17 cellular contexts compared by ENCODE assay signal in the genomic region with DNA sequence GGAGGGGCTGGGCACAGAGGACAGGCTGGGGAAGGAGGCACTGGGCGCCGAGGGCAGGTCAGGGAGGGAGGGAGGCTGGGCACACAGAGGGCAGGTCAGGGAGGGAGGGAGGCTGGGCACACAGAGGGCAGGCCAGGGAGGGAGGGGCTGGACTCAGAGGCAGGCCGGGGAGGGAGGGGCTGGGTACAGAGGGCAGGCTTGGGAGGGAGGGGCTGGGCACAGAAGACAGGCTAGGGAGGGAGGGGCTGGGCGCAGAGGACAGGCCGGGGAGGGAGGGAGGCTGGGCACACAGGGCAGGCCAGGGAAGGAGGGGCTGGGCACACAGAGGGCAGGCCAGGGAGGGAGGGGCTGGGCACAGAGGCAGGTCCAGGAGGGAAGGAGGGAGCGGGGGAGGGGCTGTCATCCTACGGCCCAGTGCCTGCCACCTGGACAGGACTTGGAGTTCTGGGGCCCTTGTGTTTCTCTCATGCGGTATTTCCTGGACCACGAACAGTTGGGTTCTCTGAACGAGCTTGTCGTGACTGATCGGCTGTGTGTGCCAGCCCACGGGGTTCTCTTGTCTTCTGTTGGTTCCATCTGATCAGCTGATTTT. TPM values are rescaled to one million over a fixed set of nuclear protein-coding genes. Genes with fewer than 3 reads are reported as not detected.
DNase-seq lines count a peak whose midpoint lies in the region; ATAC-seq and TF ChIP-seq lines count a peak whose summit lies in the region.
"Had no signal": no experiment of that assay in that cellular context is flagged by ENCODE, and none has a peak within 500 bp of the region (broad histone marks: within the 10 kb centered on the region; RNA-seq: fewer than 3 reads in every experiment).

No MANE protein-coding gene starts in this region.

- peak; percentile 55 for ATAC-seq in HCT116
- peak; percentile 45 for ATAC-seq in body of pancreas
- no peak for ATAC-seq in HG03520 (IDR thresholded peaks at IDR 0.05; ENCODE audit: unreplicated experiment)
- ATAC-seq in GM21390 (IDR thresholded peaks at IDR 0.05; ENCODE audit: unreplicated experiment): no peak
- ATAC-seq: activated CD4-positive, alpha-beta T cell treated with anti-CD3 and anti-CD28 coated beads for 36 hours; effector memory CD8-positive, alpha-beta T cell had no signal

- no peak overlapping the region for H2AFZ ChIP-seq in HCT116 (ENCODE audit: low read depth, low read length, poor library complexity, severe bottlenecking)
- H2AFZ ChIP-seq: GM23338 had no signal

- POLR2A ChIA-PET in HCT116 (lab: Charles Lee): no interaction called here

- no peaks in the 10 kb centered on the region for H3K9me3 ChIP-seq in HCT116 (ENCODE audit: control insufficient read depth in 1 of 2, insufficient read depth in 1 of 2, low read depth in 1 of 2, low read length in 2 of 2)
- H3K9me3 ChIP-seq in body of pancreas: no peaks in the 10 kb centered on the region
- H3K9me3 ChIP-seq: BLaER1 treated with 17β-estradiol and CSF1 and Interleukin-3, amounts not matched to agents 10 nM and 100 nM had no signal

- H3K9ac ChIP-seq in HCT116 (ENCODE audit: low read length): no peak overlapping the region
- H3K9ac ChIP-seq: BLaER1 treated with 17β-estradiol and CSF1 and Interleukin-3, amounts not matched to agents 10 nM and 100 nM had no signal

- H3K9me2 ChIP-seq in HCT116 (ENCODE audit: insufficient read depth): no peaks in the 10 kb centered on the region

- TF ChIP-seq POLR2A in HCT116 (IDR thresholded peaks at IDR 0.05; ENCODE audit: borderline replicate concordance, extremely low read depth, insufficient read depth, insufficient read length) (no peak), body of pancreas (IDR thresholded peaks at IDR 0.05) (no peak)

- H4K20me1 ChIP-seq in HCT116 (ENCODE audit: insufficient read depth): no peaks in the 10 kb centered on the region

- H3K27ac ChIP-seq in HCT116 (ENCODE audit: low read depth, low read length): no peak overlapping the region
- H3K27ac ChIP-seq in body of pancreas: no peak overlapping the region
- H3K27ac ChIP-seq: BLaER1 treated with 17β-estradiol and CSF1 and Interleukin-3, amounts not matched to agents 10 nM and 100 nM had no signal

- WGBS in body of pancreas, 2 donors: 75 to 84% methylated on average over 9 to 13 of the region's 13 CpGs

- RAD21 ChIA-PET in HCT116 (lab: Charles Lee; ENCODE audit: low non-redundant PET in 1 of 2, low total read pairs in 2 of 2, uncharacterized antibody in 2 of 2, unreplicated experiment in 2 of 2): no interaction called here

- H3K4me1 ChIP-seq in HCT116 (ENCODE audit: control insufficient read depth in 1 of 2, insufficient read depth in 2 of 2, low read length in 2 of 2) (no peaks in the 10 kb centered on the region), body of pancreas (no peaks in the 10 kb centered on the region)

- CTCF ChIA-PET in HCT116 (lab: Charles Lee): no interaction called here

- no peak overlapping the region for H3K4me2 ChIP-seq in HCT116 (ENCODE audit: low read length)
- H3K4me2 ChIP-seq: BLaER1 treated with 17β-estradiol and CSF1 and Interleukin-3, amounts not matched to agents 10 nM and 100 nM; GM23338 had no signal

- no peaks in the 10 kb centered on the region for H3K27me3 ChIP-seq in HCT116 (ENCODE audit: insufficient read depth, low read length)
- no peaks in the 10 kb centered on the region for H3K27me3 ChIP-seq in body of pancreas
- H3K27me3 ChIP-seq: BLaER1 treated with 17β-estradiol and CSF1 and Interleukin-3, amounts not matched to agents 10 nM and 100 nM had no signal

- no TSS peak for BruUV-seq in HCT116 (replicated peaks; lab: Mats Ljungman, UMichigan)

- no peak for DNase-seq in HCT116 (ENCODE audit: low read depth, low spot score)
- peak; percentile 9 to 56 (median 23) for DNase-seq in body of pancreas
- DNase-seq in mesenteric fat pad (ENCODE audit: low spot score): peak; percentile 80
- DNase-seq in superior temporal gyrus (ENCODE audit: extremely low spot score): peak; percentile 12
- no peak for DNase-seq in T1000 (lab: John Stamatoyannopoulos, UW)
- DNase-seq: activated CD4-positive, alpha-beta T cell treated with anti-CD3 and anti-CD28 coated beads for 36 hours; effector memory CD8-positive, alpha-beta T cell; EL; foreskin fibroblast; Karpas-422; mesenchymal stem cell; NCI-H2227 treated with DMSO at 0.1 percent for 48 hours had no signal

- intact Hi-C loops in HCT116 (cut with micrococcal nuclease): no loop called here
- intact Hi-C loops in body of pancreas (cut with DNase I): no loop called here

- peaks cover 6 to 19% of the 10 kb centered on the region in 2 experiments; a peak in 2 of 4 replicates for H3K36me3 ChIP-seq in HCT116 (ENCODE audit: control insufficient read depth in 1 of 2, insufficient read depth in 2 of 2, low read length in 2 of 2)
- H3K36me3 ChIP-seq in body of pancreas (replicated peaks in 1 of 2; ENCODE audit: insufficient read depth in 1 of 2, low read depth in 2 of 2): peaks cover 18 to 20% of the 10 kb centered on the region in 2 donors

- TF ChIP-seq CTCF in HCT116 (IDR thresholded peaks at IDR 0.05 in 2 of 3, conservative IDR thresholded peaks at IDR 0.05 in 1 of 3; ENCODE audit: borderline replicate concordance in 1 of 3, insufficient read depth in 1 of 3, low read depth in 2 of 3, low read length in 2 of 3) (no peak), body of pancreas (IDR thresholded peaks at IDR 0.05) (no peak)

- no peaks in the 10 kb centered on the region for H3K79me2 ChIP-seq in HCT116 (ENCODE audit: insufficient read depth, low read length)

- no peak for TF ChIP-seq RAD21 in HCT116 (IDR thresholded peaks at IDR 0.05; ENCODE audit: low read depth)

- no peak overlapping the region for H3K4me3 ChIP-seq in HCT116 (replicated peaks in 1 of 2; ENCODE audit: low read depth in 1 of 2, low read length in 2 of 2)
- no peak overlapping the region for H3K4me3 ChIP-seq in body of pancreas
- H3K4me3 ChIP-seq: BLaER1 treated with 17β-estradiol and CSF1 and Interleukin-3, amounts not matched to agents 10 nM and 100 nM; GM23338 had no signal

TF ChIP-seq in HCT116, 20 proteins besides CTCF, POLR2A, EP300 and RAD21 (continues in another document):
- TF ChIP-seq JUND (IDR thresholded peaks at IDR 0.05) (no peak), CEBPB (IDR thresholded peaks at IDR 0.05; ENCODE audit: low read depth) (no peak), POLR2AphosphoS5 (IDR thresholded peaks at IDR 0.05; ENCODE audit: low read depth, low read length) (no peak), EZH2 (IDR thresholded peaks at IDR 0.05) (no peak), SP1 (IDR thresholded peaks at IDR 0.05; ENCODE audit: low read depth) (no peak), EGR1 (IDR thresholded peaks at IDR 0.05; ENCODE audit: low read depth) (no peak), FOSL1 (IDR thresholded peaks at IDR 0.05; ENCODE audit: low read depth) (no peak), ZFX (IDR thresholded peaks at IDR 0.05) (no peak), EZH2phosphoT487 (IDR thresholded peaks at IDR 0.05; ENCODE audit: borderline replicate concordance) (no peak), SIN3A (IDR thresholded peaks at IDR 0.05; ENCODE audit: low read depth) (no peak)
- TF ChIP-seq, protein P1, sequence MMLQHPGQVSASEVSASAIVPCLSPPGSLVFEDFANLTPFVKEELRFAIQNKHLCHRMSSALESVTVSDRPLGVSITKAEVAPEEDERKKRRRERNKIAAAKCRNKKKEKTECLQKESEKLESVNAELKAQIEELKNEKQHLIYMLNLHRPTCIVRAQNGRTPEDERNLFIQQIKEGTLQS (IDR thresholded peaks at IDR 0.05): no peak
- TF ChIP-seq, protein P2, sequence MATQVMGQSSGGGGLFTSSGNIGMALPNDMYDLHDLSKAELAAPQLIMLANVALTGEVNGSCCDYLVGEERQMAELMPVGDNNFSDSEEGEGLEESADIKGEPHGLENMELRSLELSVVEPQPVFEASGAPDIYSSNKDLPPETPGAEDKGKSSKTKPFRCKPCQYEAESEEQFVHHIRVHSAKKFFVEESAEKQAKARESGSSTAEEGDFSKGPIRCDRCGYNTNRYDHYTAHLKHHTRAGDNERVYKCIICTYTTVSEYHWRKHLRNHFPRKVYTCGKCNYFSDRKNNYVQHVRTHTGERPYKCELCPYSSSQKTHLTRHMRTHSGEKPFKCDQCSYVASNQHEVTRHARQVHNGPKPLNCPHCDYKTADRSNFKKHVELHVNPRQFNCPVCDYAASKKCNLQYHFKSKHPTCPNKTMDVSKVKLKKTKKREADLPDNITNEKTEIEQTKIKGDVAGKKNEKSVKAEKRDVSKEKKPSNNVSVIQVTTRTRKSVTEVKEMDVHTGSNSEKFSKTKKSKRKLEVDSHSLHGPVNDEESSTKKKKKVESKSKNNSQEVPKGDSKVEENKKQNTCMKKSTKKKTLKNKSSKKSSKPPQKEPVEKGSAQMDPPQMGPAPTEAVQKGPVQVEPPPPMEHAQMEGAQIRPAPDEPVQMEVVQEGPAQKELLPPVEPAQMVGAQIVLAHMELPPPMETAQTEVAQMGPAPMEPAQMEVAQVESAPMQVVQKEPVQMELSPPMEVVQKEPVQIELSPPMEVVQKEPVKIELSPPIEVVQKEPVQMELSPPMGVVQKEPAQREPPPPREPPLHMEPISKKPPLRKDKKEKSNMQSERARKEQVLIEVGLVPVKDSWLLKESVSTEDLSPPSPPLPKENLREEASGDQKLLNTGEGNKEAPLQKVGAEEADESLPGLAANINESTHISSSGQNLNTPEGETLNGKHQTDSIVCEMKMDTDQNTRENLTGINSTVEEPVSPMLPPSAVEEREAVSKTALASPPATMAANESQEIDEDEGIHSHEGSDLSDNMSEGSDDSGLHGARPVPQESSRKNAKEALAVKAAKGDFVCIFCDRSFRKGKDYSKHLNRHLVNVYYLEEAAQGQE (IDR thresholded peaks at IDR 0.05; ENCODE audit: low read depth): no peak
- TF ChIP-seq, protein P3, sequence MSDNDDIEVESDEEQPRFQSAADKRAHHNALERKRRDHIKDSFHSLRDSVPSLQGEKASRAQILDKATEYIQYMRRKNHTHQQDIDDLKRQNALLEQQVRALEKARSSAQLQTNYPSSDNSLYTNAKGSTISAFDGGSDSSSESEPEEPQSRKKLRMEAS (IDR thresholded peaks at IDR 0.05): no peak

RNA-seq across cellular contexts. Expression of a gene that starts 46.7 kb away (rescaled TPM):
- total RNA-seq in HCT116 (2021; ENCODE audit: unreplicated experiment): not detected
- 0.17 and 0.24 TPM in 2 replicates for polyA plus RNA-seq in HCT116 (2012)
- total RNA-seq in body of pancreas: not detected
- total RNA-seq in mesenteric fat pad: 0.51 TPM
- total RNA-seq: activated CD4-positive, alpha-beta T cell treated with anti-CD3 and anti-CD28 coated beads for 36 hours; bronchial epithelial cell had no signal

Comparison
In these comparisons a context has a peak if more than half of its experiments do, and no peak if none do; other contexts are left out.
1. ATAC-seq: peak in HCT116 (single experiment) and body of pancreas (single experiment); none in HG03520 (single experiment) and GM21390 (single experiment).
2. DNase-seq: peak in body of pancreas (4 of 4), mesenteric fat pad (single experiment) and superior temporal gyrus (single experiment); none in HCT116 (single experiment) and T1000 (single experiment).